ENCODE assay signal across 19 cellular contexts in genomic region chr21:28767523-28767922, GRCh38.
DNase-seq lines count a peak whose midpoint lies in the region; ATAC-seq and TF ChIP-seq lines count a peak whose summit lies in the region.
"Had no signal": no experiment of that assay in that cellular context is flagged by ENCODE, and none has a peak within 500 bp of the region (broad histone marks: within the 10 kb centered on the region; RNA-seq: fewer than 3 reads in every experiment).

No MANE protein-coding gene starts in this region.

- peaks cover 9% of the 10 kb centered on the region for H3K9me3 Mint-ChIP-seq in activated CD8-positive, alpha-beta T cell treated with anti-CD3 and anti-CD28 coated beads for 36 hours
- peaks cover 5% of the 10 kb centered on the region for H3K9me3 Mint-ChIP-seq in activated CD8-positive, alpha-beta T cell treated with anti-CD3 and anti-CD28 coated beads, Interleukin-2, amount 10 ng/mL, durations not matched to agents 7 days and 5 days (ENCODE audit: insufficient read depth)
- H3K9me3 Mint-ChIP-seq in natural killer cell treated with Interleukin-12 subunit alpha and Interleukin-12 subunit beta and Interleukin-15 and Interleukin-18, amount 100 ng/mL, for 72 hours, result peaks cover 3% of the 10 kb centered on the region
- H3K9me3 Mint-ChIP-seq in natural killer cell, result peaks cover 0 to 6% of the 10 kb centered on the region in 2 donors
- peaks cover 4% of the 10 kb centered on the region for H3K9me3 Mint-ChIP-seq in activated T-helper 17 cell treated with anti-CD3 and anti-CD28 coated beads, Interleukin-2, amount 50 U/mL, for 72 hours

- intact Hi-C loops in activated CD8-positive, alpha-beta T cell treated with anti-CD3 and anti-CD28 coated beads for 36 hours (cut with micrococcal nuclease), result no loop called here
- intact Hi-C loops in natural killer cell (cut with micrococcal nuclease), result no loop called here

- POLR2A ChIA-PET in activated CD8-positive, alpha-beta T cell treated with anti-CD3 and anti-CD28 coated beads for 36 hours (lab: Charles Lee), result no interaction called here
- POLR2A ChIA-PET in activated CD8-positive, alpha-beta T cell treated with anti-CD3 and anti-CD28 coated beads, Interleukin-2, amount 10 ng/mL, durations not matched to agents 7 days and 5 days (lab: Charles Lee), result interaction anchor here (0.6 kb wide), 1 partner anchor 1618 kb away, joined by 3 read pairs; no protein-coding TSS in a partner anchor

- no peaks in the 10 kb centered on the region for H3K27me3 Mint-ChIP-seq in activated CD8-positive, alpha-beta T cell treated with anti-CD3 and anti-CD28 coated beads for 36 hours
- no peaks in the 10 kb centered on the region for H3K27me3 Mint-ChIP-seq in activated CD8-positive, alpha-beta T cell treated with anti-CD3 and anti-CD28 coated beads, Interleukin-2, amount 10 ng/mL, durations not matched to agents 7 days and 5 days (ENCODE audit: low read depth)
- no peaks in the 10 kb centered on the region for H3K27me3 Mint-ChIP-seq in natural killer cell treated with Interleukin-12 subunit alpha and Interleukin-12 subunit beta and Interleukin-15 and Interleukin-18, amount 100 ng/mL, for 72 hours
- H3K27me3 Mint-ChIP-seq in natural killer cell (ENCODE audit: low read depth in 2 of 2), result no peaks in the 10 kb centered on the region
- no peaks in the 10 kb centered on the region for H3K27me3 Mint-ChIP-seq in activated T-helper 17 cell treated with anti-CD3 and anti-CD28 coated beads, Interleukin-2, amount 50 U/mL, for 72 hours

- H3K4me1 Mint-ChIP-seq in activated CD8-positive, alpha-beta T cell treated with anti-CD3 and anti-CD28 coated beads for 36 hours (ENCODE audit: low read depth), result peaks cover 41% of the 10 kb centered on the region
- H3K4me1 Mint-ChIP-seq in activated CD8-positive, alpha-beta T cell treated with anti-CD3 and anti-CD28 coated beads, Interleukin-2, amount 10 ng/mL, durations not matched to agents 7 days and 5 days (ENCODE audit: low read depth), result no peaks in the 10 kb centered on the region
- H3K4me1 Mint-ChIP-seq in natural killer cell treated with Interleukin-12 subunit alpha and Interleukin-12 subunit beta and Interleukin-15 and Interleukin-18, amount 100 ng/mL, for 72 hours (ENCODE audit: low read depth in 2 of 2), result peaks cover 34 to 45% of the 10 kb centered on the region in 2 donors
- peaks cover 42 to 45% of the 10 kb centered on the region in 2 donors for H3K4me1 Mint-ChIP-seq in natural killer cell
- H3K4me1 Mint-ChIP-seq in activated T-helper 17 cell treated with anti-CD3 and anti-CD28 coated beads, Interleukin-2, amount 50 U/mL, for 72 hours, result peaks cover 23% of the 10 kb centered on the region

- ATAC-seq in activated CD8-positive, alpha-beta T cell treated with anti-CD3 and anti-CD28 coated beads for 36 hours, result peak; percentile 74
- no peak for ATAC-seq in activated CD8-positive, alpha-beta T cell treated with anti-CD3 and anti-CD28 coated beads, Interleukin-2, amount 10 ng/mL, durations not matched to agents 7 days and 5 days
- ATAC-seq in natural killer cell treated with Interleukin-12 subunit alpha and Interleukin-12 subunit beta and Interleukin-15 and Interleukin-18, amount 100 ng/mL, for 72 hours, result peak in 1 of 2 donors; percentile 89
- ATAC-seq in natural killer cell (no peak), GM18511 (IDR thresholded peaks at IDR 0.05; ENCODE audit: unreplicated experiment) (no peak)
- ATAC-seq in activated T-helper 17 cell treated with anti-CD3 and anti-CD28 coated beads, Interleukin-2, amount 50 U/mL, for 72 hours (replicated peaks), result peak; percentile 91
- ATAC-seq in stimulated activated naive CD8-positive, alpha-beta T cell treated with anti-CD3 and anti-CD28 coated beads, Interleukin-15, Interleukin-2, amounts not matched to agents 100 U/mL and 50 U/mL, for 24 hours, result peak; percentile 83
- ATAC-seq: CD8-positive, alpha-beta T cell; HCT116 had no signal

- peak; percentile 33 for DNase-seq in activated CD8-positive, alpha-beta T cell treated with anti-CD3 and anti-CD28 coated beads for 36 hours
- no peak for DNase-seq in activated CD8-positive, alpha-beta T cell treated with anti-CD3 and anti-CD28 coated beads, Interleukin-2, amount 10 ng/mL, durations not matched to agents 7 days and 5 days
- no peak for DNase-seq in natural killer cell treated with Interleukin-12 subunit alpha and Interleukin-12 subunit beta and Interleukin-15 and Interleukin-18, amount 100 ng/mL, for 72 hours (ENCODE audit: low spot score)
- DNase-seq in natural killer cell, result no peak
- DNase-seq in stimulated activated naive CD8-positive, alpha-beta T cell treated with anti-CD3 and anti-CD28 coated beads, Interleukin-15, Interleukin-2, amounts not matched to agents 100 U/mL and 50 U/mL, for 24 hours, result peak; percentile 10
- DNase-seq: Calu3; CD8-positive, alpha-beta T cell; GF-D8; GOT3; IMR-90; NCI-H1417 treated with DMSO at 0.1 percent for 48 hours; NCI-H187 treated with DMSO at 0.1 percent for 48 hours; NCI-H226; NCI-H524; NCI-H82; OCI-M1 had no signal

- H3K27ac Mint-ChIP-seq in activated CD8-positive, alpha-beta T cell treated with anti-CD3 and anti-CD28 coated beads for 36 hours, result peak overlapping the region; percentile 40
- no peak overlapping the region for H3K27ac Mint-ChIP-seq in activated CD8-positive, alpha-beta T cell treated with anti-CD3 and anti-CD28 coated beads, Interleukin-2, amount 10 ng/mL, durations not matched to agents 7 days and 5 days
- peak overlapping the region in 1 of 2 donors; percentile 75 for H3K27ac Mint-ChIP-seq in natural killer cell treated with Interleukin-12 subunit alpha and Interleukin-12 subunit beta and Interleukin-15 and Interleukin-18, amount 100 ng/mL, for 72 hours
- H3K27ac Mint-ChIP-seq in natural killer cell, result no peak overlapping the region
- peak overlapping the region; percentile 59 for H3K27ac Mint-ChIP-seq in activated T-helper 17 cell treated with anti-CD3 and anti-CD28 coated beads, Interleukin-2, amount 50 U/mL, for 72 hours
- H3K27ac Mint-ChIP-seq: CD8-positive, alpha-beta T cell had no signal

- no peak for TF ChIP-seq CTCF in activated CD8-positive, alpha-beta T cell treated with anti-CD3 and anti-CD28 coated beads for 36 hours (IDR thresholded peaks at IDR 0.05)
- TF ChIP-seq CTCF in natural killer cell (IDR thresholded peaks at IDR 0.05), result no peak

- H3K4me3 Mint-ChIP-seq in activated CD8-positive, alpha-beta T cell treated with anti-CD3 and anti-CD28 coated beads for 36 hours, result no peak overlapping the region
- H3K4me3 Mint-ChIP-seq in activated CD8-positive, alpha-beta T cell treated with anti-CD3 and anti-CD28 coated beads, Interleukin-2, amount 10 ng/mL, durations not matched to agents 7 days and 5 days, result no peak overlapping the region
- H3K4me3 Mint-ChIP-seq in natural killer cell treated with Interleukin-12 subunit alpha and Interleukin-12 subunit beta and Interleukin-15 and Interleukin-18, amount 100 ng/mL, for 72 hours, result peak overlapping the region; percentile 41
- H3K4me3 Mint-ChIP-seq in natural killer cell, result no peak overlapping the region
- no peak overlapping the region for H3K4me3 Mint-ChIP-seq in activated T-helper 17 cell treated with anti-CD3 and anti-CD28 coated beads, Interleukin-2, amount 50 U/mL, for 72 hours
- H3K4me3 Mint-ChIP-seq: CD8-positive, alpha-beta T cell had no signal

- H3K36me3 Mint-ChIP-seq in activated CD8-positive, alpha-beta T cell treated with anti-CD3 and anti-CD28 coated beads for 36 hours (ENCODE audit: low read depth), result peaks cover 15% of the 10 kb centered on the region
- peaks cover 7% of the 10 kb centered on the region for H3K36me3 Mint-ChIP-seq in activated CD8-positive, alpha-beta T cell treated with anti-CD3 and anti-CD28 coated beads, Interleukin-2, amount 10 ng/mL, durations not matched to agents 7 days and 5 days (ENCODE audit: low read depth)
- peaks cover 6% of the 10 kb centered on the region for H3K36me3 Mint-ChIP-seq in natural killer cell treated with Interleukin-12 subunit alpha and Interleukin-12 subunit beta and Interleukin-15 and Interleukin-18, amount 100 ng/mL, for 72 hours
- no peaks in the 10 kb centered on the region for H3K36me3 Mint-ChIP-seq in natural killer cell
- H3K36me3 Mint-ChIP-seq in activated T-helper 17 cell treated with anti-CD3 and anti-CD28 coated beads, Interleukin-2, amount 50 U/mL, for 72 hours (ENCODE audit: low read depth), result no peaks in the 10 kb centered on the region

- CTCF ChIA-PET in activated CD8-positive, alpha-beta T cell treated with anti-CD3 and anti-CD28 coated beads for 36 hours (lab: Charles Lee), result interaction anchor here (6.3 kb wide), 1 partner anchor 22 kb away, joined by 37 read pairs; no protein-coding TSS in a partner anchor
- CTCF ChIA-PET in activated CD8-positive, alpha-beta T cell treated with anti-CD3 and anti-CD28 coated beads, Interleukin-2, amount 10 ng/mL, durations not matched to agents 7 days and 5 days (lab: Charles Lee), result interaction anchor here (1.0 kb wide), 1 partner anchor 22 kb away, joined by 4 read pairs; no protein-coding TSS in a partner anchor

Comparison
In these comparisons a context has a peak if more than half of its experiments do, and no peak if none do; other contexts are left out.
1. ATAC-seq: peak in activated CD8-positive, alpha-beta T cell treated with anti-CD3 and anti-CD28 coated beads for 36 hours (single experiment), activated T-helper 17 cell treated with anti-CD3 and anti-CD28 coated beads, Interleukin-2, amount 50 U/mL, for 72 hours (single experiment) and stimulated activated naive CD8-positive, alpha-beta T cell treated with anti-CD3 and anti-CD28 coated beads, Interleukin-15, Interleukin-2, amounts not matched to agents 100 U/mL and 50 U/mL, for 24 hours (single experiment); none in activated CD8-positive, alpha-beta T cell treated with anti-CD3 and anti-CD28 coated beads, Interleukin-2, amount 10 ng/mL, durations not matched to agents 7 days and 5 days (single experiment), natural killer cell (0 of 3) and GM18511 (single experiment).
2. DNase-seq: peak in activated CD8-positive, alpha-beta T cell treated with anti-CD3 and anti-CD28 coated beads for 36 hours (single experiment) and stimulated activated naive CD8-positive, alpha-beta T cell treated with anti-CD3 and anti-CD28 coated beads, Interleukin-15, Interleukin-2, amounts not matched to agents 100 U/mL and 50 U/mL, for 24 hours (single experiment); none in activated CD8-positive, alpha-beta T cell treated with anti-CD3 and anti-CD28 coated beads, Interleukin-2, amount 10 ng/mL, durations not matched to agents 7 days and 5 days (single experiment), natural killer cell treated with Interleukin-12 subunit alpha and Interleukin-12 subunit beta and Interleukin-15 and Interleukin-18, amount 100 ng/mL, for 72 hours (single experiment) and natural killer cell (single experiment).
3. H3K27ac Mint-ChIP-seq: peak in activated CD8-positive, alpha-beta T cell treated with anti-CD3 and anti-CD28 coated beads for 36 hours (single experiment) and activated T-helper 17 cell treated with anti-CD3 and anti-CD28 coated beads, Interleukin-2, amount 50 U/mL, for 72 hours (single experiment); none in activated CD8-positive, alpha-beta T cell treated with anti-CD3 and anti-CD28 coated beads, Interleukin-2, amount 10 ng/mL, durations not matched to agents 7 days and 5 days (single experiment) and natural killer cell (0 of 2).